15 cellular contexts compared by ENCODE assay signal in genomic region chr2:9377461-9378097, GRCh38. TPM values are rescaled to one million over a fixed set of nuclear protein-coding genes. Genes with fewer than 3 reads are reported as not detected.
DNase-seq lines count a peak whose midpoint lies in the region; ATAC-seq and TF ChIP-seq lines count a peak whose summit lies in the region.
"Had no signal": no experiment of that assay in that cellular context is flagged by ENCODE, and none has a peak within 500 bp of the region (broad histone marks: within the 10 kb centered on the region; RNA-seq: fewer than 3 reads in every experiment).

No MANE protein-coding gene starts in this region.

- peaks cover 0 to 75% (median 0%) of the 10 kb centered on the region in 3 donors for H3K36me3 ChIP-seq in esophagus squamous epithelium
- H3K36me3 ChIP-seq in gastrocnemius medialis = no peaks in the 10 kb centered on the region

- intact Hi-C loops in esophagus squamous epithelium (cut with DNase I) = no loop called here
- intact Hi-C loops in gastrocnemius medialis (cut with DNase I; ENCODE audit: low total_unique reads) = no loop called here

- 57 to 67% methylated on average over 8 to 9 of the region's 9 CpGs for WGBS in esophagus squamous epithelium, 2 donors

- CTCF ChIA-PET in RWPE1 (lab: Yijun Ruan, JAX) = no interaction called here

- H3K4me1 ChIP-seq in esophagus squamous epithelium = peaks cover 7 to 45% (median 32%) of the 10 kb centered on the region in 3 donors
- peaks cover 3 to 8% of the 10 kb centered on the region in 2 donors for H3K4me1 ChIP-seq in gastrocnemius medialis
- H3K4me1 ChIP-seq: body of pancreas had no signal

- DNase-seq in EH (ENCODE audit: low read depth) = peak; percentile 46
- no peak for DNase-seq in RWPE1 (ENCODE audit: low spot score)
- no peak for DNase-seq in esophagus squamous epithelium (lab: John Stamatoyannopoulos, UW)
- DNase-seq in gastrocnemius medialis = no peak
- DNase-seq in globus pallidus (ENCODE audit: low spot score) = no peak
- no peak for DNase-seq in mucosa of gallbladder (ENCODE audit: low spot score)
- DNase-seq in activated gamma-delta T cell treated with Interleukin-2 at 50 U/mL for 16 hours = no peak
- DNase-seq: activated CD4-positive, alpha-beta T cell treated with anti-CD3 and anti-CD28 coated beads for 36 hours; activated T-cell treated with anti-CD3 and anti-CD28 coated beads, Interleukin-2, amount 50 U/mL, for 4 hours; DMS79 treated with DMSO at 0.1 percent for 48 hours; nucleus accumbens; T-helper 1 cell had no signal

- no peaks in the 10 kb centered on the region for H3K27me3 ChIP-seq in esophagus squamous epithelium
- H3K27me3 ChIP-seq in gastrocnemius medialis = no peaks in the 10 kb centered on the region
- H3K27me3 ChIP-seq: BE2C, body of pancreas had no signal

- H3K4me3 ChIP-seq in esophagus squamous epithelium = no peak overlapping the region
- H3K4me3 ChIP-seq in gastrocnemius medialis = no peak overlapping the region
- H3K4me3 ChIP-seq: body of pancreas had no signal

- no peak for ATAC-seq in gastrocnemius medialis
- no peak for ATAC-seq in HG03342 (IDR thresholded peaks at IDR 0.05; ENCODE audit: unreplicated experiment)
- ATAC-seq: activated CD4-positive, alpha-beta T cell treated with anti-CD3 and anti-CD28 coated beads for 36 hours; activated T-cell treated with anti-CD3 and anti-CD28 coated beads, Interleukin-2, amount 50 U/mL, for 4 hours had no signal

- POLR2A ChIA-PET in RWPE1 (lab: Yijun Ruan, JAX; ENCODE audit: low non-redundant PET) = no interaction called here

- in situ Hi-C loops in gastrocnemius medialis (cut with MboI; ENCODE audit: low sequenced_read_pairs in 4 of 4) = no loop called here

- no peaks in the 10 kb centered on the region for H3K9me3 ChIP-seq in esophagus squamous epithelium
- H3K9me3 ChIP-seq in gastrocnemius medialis = no peaks in the 10 kb centered on the region
- H3K9me3 ChIP-seq: BE2C, body of pancreas had no signal

- TF ChIP-seq POLR2A in esophagus squamous epithelium (IDR thresholded peaks at IDR 0.05) (no peak), gastrocnemius medialis (IDR thresholded peaks at IDR 0.05) (no peak)

- no peak for TF ChIP-seq CTCF in RWPE1 (conservative IDR thresholded peaks at IDR 0.05; ENCODE audit: low read depth)
- TF ChIP-seq CTCF in esophagus squamous epithelium (IDR thresholded peaks at IDR 0.05) = no peak
- TF ChIP-seq CTCF in gastrocnemius medialis (IDR thresholded peaks at IDR 0.05 in 4 of 5, conservative IDR thresholded peaks at IDR 0.05 in 1 of 5) = no peak

- H3K27ac ChIP-seq in RWPE1 (peak overlapping the region; percentile 75), esophagus squamous epithelium (peak overlapping the region; percentile 42 to 82 (median 67)), gastrocnemius medialis (peak overlapping the region; percentile 47 to 72 (median 65))

RNA-seq across cellular contexts. Expression of gene ITGB1BP1, which starts 45.7 kb away (rescaled TPM):
- 10 to 100 TPM; 14.3 to 39.1 (median 32.6) TPM for total RNA-seq in esophagus squamous epithelium
- total RNA-seq in gastrocnemius medialis = 10 to 100 TPM; 21.4 to 28.0 (median 26.4) TPM
- total RNA-seq in mucosa of gallbladder = 75.2 TPM

RNA-seq across cellular contexts. Expression of gene CPSF3, which starts 45.9 kb away (rescaled TPM):
- total RNA-seq in esophagus squamous epithelium = 10 to 100 TPM; 20.4 to 27.9 (median 24.0) TPM
- total RNA-seq in gastrocnemius medialis = 10 to 100 TPM; 20.9 to 51.8 (median 24.1) TPM
- total RNA-seq in mucosa of gallbladder = 24.3 TPM
